Comparison of ENCODE assay signal across 7 cellular contexts in genomic region chr12:94965982-94966381, GRCh38.
"Had no signal": no experiment of that assay in that cellular context is flagged by ENCODE, and none has a peak within 500 bp of the region (broad histone marks: within the 10 kb centered on the region; RNA-seq: fewer than 3 reads in every experiment).

No MANE protein-coding gene starts in this region.

- DNase-seq: GDM1, GF-D8 had no signal

- H3K4me3 ChIP-seq: GM12878 had no signal

- ATAC-seq: GM12878 had no signal

- FAIRE-seq: G401.6, GM12878, GM12891, GM12892, GM18507 had no signal
